In genomic region chr2:75100011-75100680, GRCh38 we compare ENCODE assay signal across 11 cellular contexts.
DNase-seq lines count a peak whose midpoint lies in the region; ATAC-seq and TF ChIP-seq lines count a peak whose summit lies in the region.
"Had no signal": no experiment of that assay in that cellular context is flagged by ENCODE, and none has a peak within 500 bp of the region (broad histone marks: within the 10 kb centered on the region; RNA-seq: fewer than 3 reads in every experiment).

No MANE protein-coding gene starts in this region.

- H3K9me2 ChIP-seq in Karpas-422 (replicated peaks; ENCODE audit: insufficient read depth, low read length) = no peaks in the 10 kb centered on the region

- no peaks in the 10 kb centered on the region for H3K79me2 ChIP-seq in Karpas-422 (ENCODE audit: low read length)

- in situ Hi-C loops in Caki2 (cut with HindIII; ENCODE audit: low pct_unique_long_range_greater_than_20kb, low sequenced_read_pairs) = no loop called here

- peaks cover 3% of the 10 kb centered on the region; the same call in 1 of the 2 replicates for H3K27me3 ChIP-seq in Karpas-422 (ENCODE audit: low read length)
- H3K27me3 ChIP-seq in kidney epithelial cell (ENCODE audit: control insufficient read depth, insufficient read depth, low read length) = no peaks in the 10 kb centered on the region
- H3K27me3 ChIP-seq in effector memory CD4-positive, alpha-beta T cell (replicated peaks; ENCODE audit: control insufficient read depth, insufficient read depth, low read length, poor library complexity, severe bottlenecking) = no peaks in the 10 kb centered on the region
- H3K27me3 ChIP-seq: adrenal gland, upper lobe of right lung had no signal

- no peak overlapping the region for H3K9ac ChIP-seq in Karpas-422 (ENCODE audit: low read length)

- DNase-seq in Caki2 (ENCODE audit: low read depth) (peak; percentile 80), Karpas-422 (peak; percentile 78), SW480 (ENCODE audit: low spot score) (peak; percentile 22), kidney epithelial cell (ENCODE audit: low read depth) (peak; percentile 71), DMS114 treated with DMSO at 0.1 percent for 48 hours (lab: John Stamatoyannopoulos, UW; ENCODE audit: unreplicated experiment) (no peak)
- DNase-seq in effector memory CD4-positive, alpha-beta T cell = no peak
- DNase-seq in activated CD4-positive, alpha-beta T cell treated with anti-CD3 and anti-CD28 coated beads for 4 hours = no peak
- DNase-seq: adrenal gland; stimulated activated CD4-positive, alpha-beta T cell treated with anti-CD3 and anti-CD28 coated beads, Interleukin-1b, Interleukin-23, amount 100 ng/mL, for 48 hours; upper lobe of right lung had no signal

- no peaks in the 10 kb centered on the region for H3K36me3 ChIP-seq in Karpas-422 (ENCODE audit: insufficient read depth, low read length)
- H3K36me3 ChIP-seq in kidney epithelial cell (ENCODE audit: control insufficient read depth, insufficient read depth, low read length) = no peaks in the 10 kb centered on the region
- no peaks in the 10 kb centered on the region for H3K36me3 ChIP-seq in effector memory CD4-positive, alpha-beta T cell (ENCODE audit: control insufficient read depth, insufficient read depth, low read length)
- H3K36me3 ChIP-seq: adrenal gland, upper lobe of right lung had no signal

- 0 out of 2 replicates have a peak, but pooled peaks cover 3% of the 10 kb centered on the region for H3K9me3 ChIP-seq in Karpas-422 (ENCODE audit: low read length)
- no peaks in the 10 kb centered on the region for H3K9me3 ChIP-seq in effector memory CD4-positive, alpha-beta T cell (ENCODE audit: control insufficient read depth, low read length)
- H3K9me3 ChIP-seq: upper lobe of right lung had no signal

- H3K4me3 ChIP-seq in Karpas-422 (ENCODE audit: low read length) (no peak overlapping the region), kidney epithelial cell (ENCODE audit: low read depth, low read length) (no peak overlapping the region)
- H3K4me3 ChIP-seq in effector memory CD4-positive, alpha-beta T cell (ENCODE audit: insufficient read depth, low read depth, low read length, poor library complexity, severe bottlenecking) = no peak overlapping the region
- H3K4me3 ChIP-seq: adrenal gland, upper lobe of right lung had no signal

- peaks cover 22% of the 10 kb centered on the region for H3K4me1 ChIP-seq in Karpas-422 (ENCODE audit: low read length)
- H3K4me1 ChIP-seq in effector memory CD4-positive, alpha-beta T cell (ENCODE audit: control insufficient read depth, insufficient read depth, low read length, poor library complexity, severe bottlenecking) = no peaks in the 10 kb centered on the region
- H3K4me1 ChIP-seq: adrenal gland, upper lobe of right lung had no signal

- no peak overlapping the region for H2AFZ ChIP-seq in Karpas-422 (ENCODE audit: low read length)

- no peaks in the 10 kb centered on the region; the same call in 1 of the 2 replicates for H4K20me1 ChIP-seq in Karpas-422 (ENCODE audit: insufficient read depth, low read depth, low read length)

- TF ChIP-seq CTCF in kidney epithelial cell (IDR thresholded peaks at IDR 0.05; ENCODE audit: insufficient read depth, low read length, poor library complexity, severe bottlenecking) = no peak

- ATAC-seq in GM19351 (IDR thresholded peaks at IDR 0.05; ENCODE audit: unreplicated experiment) = no peak
- ATAC-seq: upper lobe of right lung had no signal

- H3K27ac ChIP-seq in Karpas-422 (ENCODE audit: low read length) = no peak overlapping the region
- H3K27ac ChIP-seq in effector memory CD4-positive, alpha-beta T cell (ENCODE audit: insufficient read depth, low read length, poor library complexity, severe bottlenecking) = no peak overlapping the region
- H3K27ac ChIP-seq: adrenal gland, upper lobe of right lung had no signal

- peak overlapping the region; percentile 41 for H3K4me2 ChIP-seq in Karpas-422 (ENCODE audit: low read depth, low read length, poor library complexity, severe bottlenecking)

Comparison
In these comparisons a context has a peak if more than half of its experiments do, and no peak if none do; other contexts are left out.
1. DNase-seq: peak in Caki2 (single experiment), Karpas-422 (single experiment), SW480 (single experiment) and kidney epithelial cell (single experiment); none in effector memory CD4-positive, alpha-beta T cell (0 of 3), activated CD4-positive, alpha-beta T cell treated with anti-CD3 and anti-CD28 coated beads for 4 hours (0 of 2) and DMS114 treated with DMSO at 0.1 percent for 48 hours (single experiment).